In the genomic region with DNA sequence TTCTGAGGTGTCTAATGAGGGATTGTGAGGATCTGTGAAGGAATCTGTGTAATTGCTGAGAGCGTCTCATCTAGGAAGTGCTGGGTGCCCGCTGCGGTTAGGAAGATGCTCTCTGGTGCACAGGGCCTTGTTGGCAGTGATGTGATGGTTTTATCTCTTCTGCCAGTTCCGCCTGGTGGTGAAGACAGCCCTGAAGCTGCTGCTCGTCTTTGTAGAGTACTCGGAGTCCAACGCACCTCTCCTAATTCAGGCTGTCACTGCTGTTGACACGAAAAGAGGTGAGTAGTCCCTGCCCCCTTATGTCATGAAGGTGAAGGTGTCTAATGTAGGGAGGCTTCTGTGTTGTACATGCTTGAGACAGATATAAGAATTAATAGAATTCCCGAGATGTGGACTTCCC, we compare ENCODE assay signal across 22 cellular contexts.
"Had no signal": no experiment of that assay in that cellular context is flagged by ENCODE, and none has a peak within 500 bp of the region (broad histone marks: within the 10 kb centered on the region; RNA-seq: fewer than 3 reads in every experiment).

No MANE protein-coding gene starts in this region.

- H3K4me2 ChIP-seq: SK-N-SH had no signal

- H3K4me3 ChIP-seq: adrenal gland, breast epithelium, SJCRH30 had no signal

- H3K9ac ChIP-seq: SK-N-SH had no signal

- H3K27ac ChIP-seq: adrenal gland, SJCRH30 had no signal

- H3K4me1 ChIP-seq: adrenal gland, breast epithelium, SJCRH30 had no signal

- H3K27me3 ChIP-seq: adrenal gland, breast epithelium, SJCRH30 had no signal

- H3K4me3 Mint-ChIP-seq: activated CD8-positive, alpha-beta T cell treated with anti-CD3 and anti-CD28 coated beads for 36 hours; activated naive CD8-positive, alpha-beta T cell treated with anti-CD3 and anti-CD28 coated beads, Interleukin-2, amount 10 ng/mL, durations not matched to agents 7 days and 5 days had no signal

- H3K9me3 Mint-ChIP-seq: activated CD8-positive, alpha-beta T cell treated with anti-CD3 and anti-CD28 coated beads for 36 hours; activated naive CD8-positive, alpha-beta T cell treated with anti-CD3 and anti-CD28 coated beads, Interleukin-2, amount 10 ng/mL, durations not matched to agents 7 days and 5 days had no signal

- H3K27ac Mint-ChIP-seq: activated CD8-positive, alpha-beta T cell treated with anti-CD3 and anti-CD28 coated beads for 36 hours; activated naive CD8-positive, alpha-beta T cell treated with anti-CD3 and anti-CD28 coated beads, Interleukin-2, amount 10 ng/mL, durations not matched to agents 7 days and 5 days had no signal

- ATAC-seq: activated CD4-positive, CD25-positive, alpha-beta regulatory T cell treated with anti-CD3 and anti-CD28 coated beads, Interleukin-2, amount 50 U/mL, for 24 hours; activated CD8-positive, alpha-beta T cell treated with anti-CD3 and anti-CD28 coated beads for 36 hours had no signal

- H3K4me1 Mint-ChIP-seq: activated naive CD8-positive, alpha-beta T cell treated with anti-CD3 and anti-CD28 coated beads, Interleukin-2, amount 10 ng/mL, durations not matched to agents 7 days and 5 days had no signal

- H3K36me3 Mint-ChIP-seq: activated naive CD8-positive, alpha-beta T cell treated with anti-CD3 and anti-CD28 coated beads, Interleukin-2, amount 10 ng/mL, durations not matched to agents 7 days and 5 days had no signal

- DNase-seq: activated CD4-positive, alpha-beta T cell treated with anti-CD3 and anti-CD28 coated beads for 4 hours; activated CD8-positive, alpha-beta memory T cell treated with anti-CD3 and anti-CD28 coated beads, Interleukin-2, amount 50 U/mL, for 4 hours; activated CD8-positive, alpha-beta T cell treated with anti-CD3 and anti-CD28 coated beads for 36 hours; activated naive CD4-positive, alpha-beta T cell treated with anti-CD3 and anti-CD28 coated beads, Interleukin-2, amount 50 U/mL, for 16 hours; activated naive CD8-positive, alpha-beta T cell treated with anti-CD3 and anti-CD28 coated beads, Interleukin-2, amount 10 ng/mL, durations not matched to agents 7 days and 5 days; adrenal gland; anterior cingulate cortex; Kasumi-1; KBM-7; NCI-H1048; NCI-H146; NCI-H187 treated with DMSO at 0.1 percent for 48 hours; NCI-H2171; NCI-H2227 treated with DMSO at 0.1 percent for 48 hours; NCI-H446 treated with DMSO at 0.1 percent for 48 hours; NCI-H526; NCI-H774; SJCRH30; SK-N-SH; T-helper 1 cell had no signal

- H3K9me3 ChIP-seq: adrenal gland, breast epithelium, SJCRH30, SK-N-SH had no signal

- H3K36me3 ChIP-seq: adrenal gland, breast epithelium, SJCRH30 had no signal

- H3K27me3 Mint-ChIP-seq: activated CD8-positive, alpha-beta T cell treated with anti-CD3 and anti-CD28 coated beads for 36 hours; activated naive CD8-positive, alpha-beta T cell treated with anti-CD3 and anti-CD28 coated beads, Interleukin-2, amount 10 ng/mL, durations not matched to agents 7 days and 5 days had no signal
